7 cellular contexts compared by ENCODE assay signal in the genomic region with DNA sequence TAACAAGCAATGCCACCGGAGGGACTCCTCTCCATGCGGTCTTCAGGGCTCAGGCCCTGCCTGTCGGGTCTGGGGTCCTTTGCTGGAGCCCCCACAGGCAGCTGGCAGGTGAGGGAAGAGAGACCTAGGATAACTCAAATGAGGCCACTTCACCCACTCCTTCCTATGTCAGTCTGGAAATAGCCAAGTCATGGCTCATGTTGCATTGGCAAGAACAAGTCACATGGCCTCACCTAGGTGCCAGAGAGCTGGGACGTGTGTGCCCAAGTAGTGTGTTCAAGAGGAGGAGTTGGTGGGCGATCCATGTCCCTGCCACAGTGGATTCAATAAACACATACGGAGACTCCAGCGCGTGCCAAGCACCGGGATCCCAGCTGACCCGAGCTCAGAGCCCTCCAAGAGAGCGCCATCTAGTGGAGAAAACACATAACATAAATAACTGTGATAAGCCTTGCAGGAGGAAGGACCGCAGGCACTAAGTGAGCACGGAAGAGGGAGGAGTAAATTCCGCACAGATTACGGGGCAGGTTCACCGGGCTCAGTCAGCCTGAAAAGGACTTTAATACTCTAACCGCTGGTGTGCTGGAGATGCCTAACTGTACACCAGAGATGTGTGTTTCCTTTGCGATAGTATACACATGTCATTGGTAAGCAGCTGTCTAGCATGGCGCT.
DNase-seq lines count a peak whose midpoint lies in the region; ATAC-seq, FAIRE-seq and TF ChIP-seq lines count a peak whose summit lies in the region.

No MANE protein-coding gene starts in this region.

- H3K36me3 ChIP-seq in GM12878 (ENCODE audit: control insufficient read depth in 2 of 2, insufficient read depth in 2 of 2, low read length in 1 of 2), result no peaks in the 10 kb centered on the region

- SMC1A ChIA-PET in GM12878 (lab: Charles Lee; ENCODE audit: uncharacterized antibody, unreplicated experiment), result interaction anchor here (0.6 to 4.1 kb wide), 4 partner anchors 95 to 260 kb away, joined by 3 to 30 read pairs (median 4); no protein-coding TSS in a partner anchor

- 23% methylated on average over 19 of the region's 19 CpGs for WGBS in GM12878 (ENCODE audit: insufficient coverage, insufficient replicate concordance, low lambda C conversion rate, missing lambda C conversion rate)

- ATAC-seq in GM19025 (IDR thresholded peaks at IDR 0.05; ENCODE audit: low read depth, unreplicated experiment) (peak; percentile 79), HG03097 (IDR thresholded peaks at IDR 0.05; ENCODE audit: low FRiP score, unreplicated experiment) (peak; percentile 85), GM12878 (peak; percentile 90)

- in situ Hi-C loops in GM12878 (cut with MboI), result loop anchor here (10.0 kb wide), 1 partner anchor 259 kb away; no protein-coding TSS in a partner anchor

- POLR2A ChIA-PET in GM12878 (lab: Charles Lee), result no interaction called here

- peak; percentile 59 to 65 (median 64) for TF ChIP-seq CTCF in GM12878 (IDR thresholded peaks at IDR 0.05 in 2 of 3, conservative IDR thresholded peaks at IDR 0.05 in 1 of 3; ENCODE audit: control insufficient read depth in 2 of 3, extremely low read depth in 1 of 3, insufficient read depth in 1 of 3, low read depth in 3 of 3, low read length in 3 of 3)

- no peaks in the 10 kb centered on the region; the same call in 2 of the 3 replicates for H3K9me3 ChIP-seq in GM12878 (replicated peaks; ENCODE audit: control insufficient read depth, insufficient read depth, low read length)

- H3K4me3 ChIP-seq in GM12878, result no peak overlapping the region

- no peak for TF ChIP-seq POLR2A in GM12878 (IDR thresholded peaks at IDR 0.05; ENCODE audit: low read depth, low read length)

- CTCF ChIA-PET in GM12878 (lab: Yijun Ruan, JAX), result interaction anchor here (0.6 to 4.1 kb wide), 19 partner anchors 10 to 1328 kb away, joined by 3 to 49 read pairs (median 5); no protein-coding TSS in a partner anchor

- DNase-seq in Daoy (ENCODE audit: low read depth) (peak; percentile 81), NCI-H226 (peak; percentile 79), GM12878 (ENCODE audit: low read depth, low spot score) (no peak), left kidney (ENCODE audit: low read depth, low spot score) (peak; percentile 81), occipital lobe (lab: John Stamatoyannopoulos, UW) (no peak)

- peak; percentile 71 for TF ChIP-seq RAD21 in GM12878 (IDR thresholded peaks at IDR 0.05; ENCODE audit: insufficient read depth, low read depth, low read length)

- H3K27ac ChIP-seq in GM12878 (ENCODE audit: control insufficient read depth, insufficient read depth), result no peak overlapping the region

- no peaks in the 10 kb centered on the region for H3K79me2 ChIP-seq in GM12878 (ENCODE audit: control insufficient read depth, insufficient read depth, low read length)

- no peaks in the 10 kb centered on the region for H4K20me1 ChIP-seq in GM12878 (ENCODE audit: control insufficient read depth, insufficient read depth)

- no TSS peak for BruUV-seq in GM12878 (replicated peaks; lab: Mats Ljungman, UMichigan)

- no peak overlapping the region for H3K9ac ChIP-seq in GM12878 (ENCODE audit: control insufficient read depth, insufficient read depth, low read length)

- no peak for TF ChIP-seq EP300 in GM12878 (IDR thresholded peaks at IDR 0.05; ENCODE audit: borderline replicate concordance in 1 of 2, control insufficient read depth in 1 of 2, low read depth in 2 of 2, low read length in 2 of 2)

- peak; percentile 68 for FAIRE-seq in GM12878 (lab: Jason Lieb, UNC)

- H3K4me2 ChIP-seq in GM12878 (ENCODE audit: control insufficient read depth, insufficient read depth), result no peak overlapping the region

- intact Hi-C loops in GM12878 (cut with micrococcal nuclease; ENCODE audit: unreplicated experiment), result loop anchor here (1.0 kb wide), 2 partner anchors 94 to 260 kb away; no protein-coding TSS in a partner anchor

- RAD21 ChIA-PET in GM12878 (lab: Charles Lee; ENCODE audit: unreplicated experiment), result interaction anchor here (0.7 to 1.6 kb wide), 7 partner anchors 17 to 263 kb away, joined by 3 to 5 read pairs (median 3); no protein-coding TSS in a partner anchor

- no peak overlapping the region for H2AFZ ChIP-seq in GM12878 (ENCODE audit: control insufficient read depth, low read depth, low read length)

- H3K4me1 ChIP-seq in GM12878 (ENCODE audit: control insufficient read depth, insufficient read depth, low read length), result no peaks in the 10 kb centered on the region

- H3K27me3 ChIP-seq in GM12878 (replicated peaks in 1 of 2; ENCODE audit: control insufficient read depth in 2 of 2, insufficient read depth in 2 of 2, low read length in 1 of 2), result no peaks in the 10 kb centered on the region; a peak in 1 of 4 replicates

TF ChIP-seq in GM12878, 131 proteins besides CTCF, POLR2A, EP300 and RAD21:
- TF ChIP-seq GABPA (IDR thresholded peaks at IDR 0.05; ENCODE audit: low read depth), result no peak
- TF ChIP-seq SIX5 (IDR thresholded peaks at IDR 0.05; ENCODE audit: low read depth, low read length, severe bottlenecking), result no peak
- TF ChIP-seq, protein P1, sequence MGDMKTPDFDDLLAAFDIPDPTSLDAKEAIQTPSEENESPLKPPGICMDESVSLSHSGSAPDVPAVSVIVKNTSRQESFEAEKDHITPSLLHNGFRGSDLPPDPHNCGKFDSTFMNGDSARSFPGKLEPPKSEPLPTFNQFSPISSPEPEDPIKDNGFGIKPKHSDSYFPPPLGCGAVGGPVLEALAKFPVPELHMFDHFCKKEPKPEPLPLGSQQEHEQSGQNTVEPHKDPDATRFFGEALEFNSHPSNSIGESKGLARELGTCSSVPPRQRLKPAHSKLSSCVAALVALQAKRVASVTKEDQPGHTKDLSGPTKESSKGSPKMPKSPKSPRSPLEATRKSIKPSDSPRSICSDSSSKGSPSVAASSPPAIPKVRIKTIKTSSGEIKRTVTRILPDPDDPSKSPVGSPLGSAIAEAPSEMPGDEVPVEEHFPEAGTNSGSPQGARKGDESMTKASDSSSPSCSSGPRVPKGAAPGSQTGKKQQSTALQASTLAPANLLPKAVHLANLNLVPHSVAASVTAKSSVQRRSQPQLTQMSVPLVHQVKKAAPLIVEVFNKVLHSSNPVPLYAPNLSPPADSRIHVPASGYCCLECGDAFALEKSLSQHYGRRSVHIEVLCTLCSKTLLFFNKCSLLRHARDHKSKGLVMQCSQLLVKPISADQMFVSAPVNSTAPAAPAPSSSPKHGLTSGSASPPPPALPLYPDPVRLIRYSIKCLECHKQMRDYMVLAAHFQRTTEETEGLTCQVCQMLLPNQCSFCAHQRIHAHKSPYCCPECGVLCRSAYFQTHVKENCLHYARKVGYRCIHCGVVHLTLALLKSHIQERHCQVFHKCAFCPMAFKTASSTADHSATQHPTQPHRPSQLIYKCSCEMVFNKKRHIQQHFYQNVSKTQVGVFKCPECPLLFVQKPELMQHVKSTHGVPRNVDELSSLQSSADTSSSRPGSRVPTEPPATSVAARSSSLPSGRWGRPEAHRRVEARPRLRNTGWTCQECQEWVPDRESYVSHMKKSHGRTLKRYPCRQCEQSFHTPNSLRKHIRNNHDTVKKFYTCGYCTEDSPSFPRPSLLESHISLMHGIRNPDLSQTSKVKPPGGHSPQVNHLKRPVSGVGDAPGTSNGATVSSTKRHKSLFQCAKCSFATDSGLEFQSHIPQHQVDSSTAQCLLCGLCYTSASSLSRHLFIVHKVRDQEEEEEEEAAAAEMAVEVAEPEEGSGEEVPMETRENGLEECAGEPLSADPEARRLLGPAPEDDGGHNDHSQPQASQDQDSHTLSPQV (IDR thresholded peaks at IDR 0.05), result no peak
- TF ChIP-seq ZNF24 (IDR thresholded peaks at IDR 0.05), result no peak
- TF ChIP-seq NBN (IDR thresholded peaks at IDR 0.05), result no peak
- TF ChIP-seq STAT3 (IDR thresholded peaks at IDR 0.05; ENCODE audit: low read depth, low read length), result no peak
- no peak for TF ChIP-seq NR2C1 (IDR thresholded peaks at IDR 0.05)
- peak; percentile 12 for TF ChIP-seq USF1 (IDR thresholded peaks at IDR 0.05; ENCODE audit: borderline replicate concordance, extremely low read length, insufficient read depth, low read depth, low read length)
- no peak for TF ChIP-seq TBL1XR1 (IDR thresholded peaks at IDR 0.05; ENCODE audit: low read depth, low read length)
- TF ChIP-seq BHLHE40 (IDR thresholded peaks at IDR 0.05; ENCODE audit: borderline replicate concordance in 1 of 2, low read depth in 2 of 2, low read length in 1 of 2), result peak in 1 of 2 experiments; percentile 25; a peak in 1 of 4 replicates
- TF ChIP-seq MTA3 (IDR thresholded peaks at IDR 0.05; ENCODE audit: borderline replicate concordance, low read length), result no peak
- TF ChIP-seq SMC3 (IDR thresholded peaks at IDR 0.05; ENCODE audit: borderline replicate concordance, low read length), result peak; percentile 63
- no peak for TF ChIP-seq RUNX3 (IDR thresholded peaks at IDR 0.05; ENCODE audit: low read length)
- TF ChIP-seq YBX1 (IDR thresholded peaks at IDR 0.05), result no peak
- TF ChIP-seq NFIC (IDR thresholded peaks at IDR 0.05; ENCODE audit: low read depth, low read length), result no peak
- no peak for TF ChIP-seq CHD1 (IDR thresholded peaks at IDR 0.05; ENCODE audit: low read depth, low read length)
TF ChIP-seq in GM12878: peak in this region for 3.

Comparison
In these comparisons a context has a peak if more than half of its experiments do, and no peak if none do; other contexts are left out.
1. DNase-seq: peak in Daoy (single experiment), NCI-H226 (single experiment) and left kidney (single experiment); none in GM12878 (single experiment) and occipital lobe (single experiment).
2. Peak in every context shown above with its lines, with median percentiles within 50 percentile points of each other: ATAC-seq.